ENCODE assay signal across 8 cellular contexts in genomic region chr16:30922960-30923535, GRCh38. TPM values are rescaled to one million over a fixed set of nuclear protein-coding genes. Genes with fewer than 3 reads are reported as not detected.
DNase-seq lines count a peak whose midpoint lies in the region; ATAC-seq, FAIRE-seq and TF ChIP-seq lines count a peak whose summit lies in the region.

No MANE protein-coding gene starts in this region.

- peaks cover 1% of the 10 kb centered on the region; the same call in 1 of the 2 replicates for H3K36me3 ChIP-seq in Caco-2 (ENCODE audit: control insufficient read depth, insufficient read depth, low read length)
- H3K36me3 ChIP-seq in HUES6 (ENCODE audit: control insufficient read depth, insufficient read depth, low read length) = peaks cover 16% of the 10 kb centered on the region
- H3K36me3 ChIP-seq in NT2/D1 (ENCODE audit: insufficient read depth, insufficient read length, low read length) = peaks cover 32% of the 10 kb centered on the region
- peaks cover 0 to 2% (median 0%) of the 10 kb centered on the region in 4 experiments; a peak in 2 of 8 replicates for H3K36me3 ChIP-seq in H1 (ENCODE audit: control insufficient read depth in 2 of 4, insufficient read depth in 4 of 4, low read length in 3 of 4)

- peak; percentile 43 to 78 for TF ChIP-seq POLR2A in H1 (IDR thresholded peaks at IDR 0.05; ENCODE audit: control extremely low read depth in 1 of 2, low read depth in 2 of 2, low read length in 2 of 2)

- POLR2A ChIA-PET in Caco-2 (lab: Charles Lee) (interaction anchor here (0.6 kb wide), 1 partner anchor 576 kb away, joined by 3 read pairs; no protein-coding TSS in a partner anchor), H1 (lab: Charles Lee; ENCODE audit: partially characterized antibody) (interaction anchor here (0.6 to 8.2 kb wide), 10 partner anchors 14 to 148 kb away, joined by 3 to 105 read pairs (median 4); partner anchors contain the start of genes CTF1 and ORAI3)

- H3K36me3 Mint-ChIP-seq in Caco-2 (ENCODE audit: insufficient read depth, unreplicated experiment) (peaks cover 18% of the 10 kb centered on the region), memory B cell (peaks cover 7% of the 10 kb centered on the region)

- TF ChIP-seq CTCF in Caco-2 (IDR thresholded peaks at IDR 0.05; ENCODE audit: insufficient read depth in 1 of 2, low read depth in 1 of 2, low read length in 1 of 2, severe bottlenecking in 1 of 2, unreplicated experiment in 1 of 2) (no peak), H1 (IDR thresholded peaks at IDR 0.05; ENCODE audit: control extremely low read depth in 1 of 3, insufficient read depth in 1 of 3, low read depth in 1 of 3, low read length in 3 of 3) (no peak)

- H2BK120ac ChIP-seq in H1 (replicated peaks; ENCODE audit: low read depth, low read length) = no peak overlapping the region

- peak overlapping the region; percentile 85 for H3K18ac ChIP-seq in H1 (ENCODE audit: extremely low read depth, low read length)

- no peak overlapping the region for H2BK15ac ChIP-seq in H1 (ENCODE audit: low read length)

- H3K27me3 Mint-ChIP-seq in Caco-2 (ENCODE audit: insufficient read depth, unreplicated experiment) = no peaks in the 10 kb centered on the region
- H3K27me3 Mint-ChIP-seq in memory B cell = no peaks in the 10 kb centered on the region

- peak overlapping the region; percentile 87 for H3K56ac ChIP-seq in H1 (replicated peaks; ENCODE audit: insufficient read length, low read depth, low read length)

- no peak overlapping the region for H2BK20ac ChIP-seq in H1 (ENCODE audit: low read length)

- 2% methylated on average over 28 of the region's 33 CpGs; no CpG with 5 or more reads in 1 of the 2 experiments for WGBS in H1 (ENCODE audit: extremely low coverage in 1 of 2, insufficient coverage in 1 of 2, insufficient read length in 1 of 2, insufficient replicate concordance in 2 of 2, low coverage in 1 of 2, low lambda C conversion rate in 2 of 2, missing lambda C conversion rate in 1 of 2), 2 experiments

- intact Hi-C loops in Caco-2 (cut with micrococcal nuclease; ENCODE audit: unreplicated experiment) = loop anchor here (1.0 to 10.0 kb wide), 3 partner anchors 27 to 268 kb away; partner anchors contain the start of genes CTF1, FBRS and PRR14

- H4K91ac ChIP-seq in H1 (replicated peaks; ENCODE audit: insufficient read length, low read length) = peak overlapping the region; percentile 96

- peak overlapping the region; percentile 73 for H2AFZ ChIP-seq in H1 (ENCODE audit: low read length)

- H3K27ac Mint-ChIP-seq in Caco-2 (ENCODE audit: unreplicated experiment) (peak overlapping the region; percentile 100), memory B cell (peak overlapping the region; percentile 99)

- H3K27ac ChIP-seq in HUES6 (ENCODE audit: low read depth, low read length) (peak overlapping the region; percentile 58), H1 (ENCODE audit: low read depth, low read length) (peak overlapping the region; percentile 98)

- H3K4me3 ChIP-seq in Caco-2 (ENCODE audit: low read depth, low read length) = peak overlapping the region; percentile 49
- peak overlapping the region; percentile 68 for H3K4me3 ChIP-seq in HUES6 (ENCODE audit: low read depth, low read length)
- peak overlapping the region; percentile 90 for H3K4me3 ChIP-seq in NT2/D1 (ENCODE audit: insufficient read length, low read depth)
- peak overlapping the region; percentile 57 to 88 (median 84) for H3K4me3 ChIP-seq in H1 (ENCODE audit: extremely low read depth in 1 of 4, insufficient read depth in 2 of 4, low read depth in 3 of 4, low read length in 4 of 4)

- no peak overlapping the region for H3K14ac ChIP-seq in H1 (ENCODE audit: insufficient read length)

- H3K4me1 ChIP-seq in Caco-2 (no peaks in the 10 kb centered on the region), HUES6 (ENCODE audit: control insufficient read depth, insufficient read depth, low read length) (peaks cover 7% of the 10 kb centered on the region), NT2/D1 (ENCODE audit: insufficient read depth, insufficient read length) (peaks cover 14% of the 10 kb centered on the region), H1 (replicated peaks in 1 of 4; ENCODE audit: control insufficient read depth in 3 of 4, insufficient read depth in 4 of 4, low read length in 3 of 4) (peaks cover 0 to 9% (median 2%) of the 10 kb centered on the region in 4 experiments; a peak in 4 of 7 replicates)

- DNase-seq in Caco-2 (peak; percentile 97 to 99), NT2/D1 (ENCODE audit: low read depth, low spot score) (peak; percentile 99), H1 (ENCODE audit: low read depth in 1 of 2, low spot score in 2 of 2) (peak; percentile 92 to 99), memory B cell (ENCODE audit: low spot score in 2 of 2) (peak; percentile 81 to 90)
- peak; percentile 84 for DNase-seq in activated CD8-positive, alpha-beta memory T cell treated with anti-CD3 and anti-CD28 coated beads, Interleukin-2, amount 50 U/mL, for 1 hour (ENCODE audit: extremely low read depth)
- DNase-seq in stimulated activated CD4-positive, alpha-beta T cell treated with anti-CD3 and anti-CD28 coated beads, TNF-alpha, amount 100 ng/mL, for 48 hours (ENCODE audit: low read depth in 3 of 3) = peak; percentile 93 to 95 (median 95)

- peak overlapping the region; percentile 98; the same call in 1 of the 2 replicates for H4K8ac ChIP-seq in H1 (ENCODE audit: extremely low read depth, insufficient read depth, low read length)

- peaks cover 0 to 10% of the 10 kb centered on the region in 2 experiments; a peak in 2 of 4 replicates for H3K79me2 ChIP-seq in H1 (ENCODE audit: control insufficient read depth in 1 of 2, insufficient read depth in 2 of 2, low read length in 2 of 2)

- peak overlapping the region; percentile 99 for H2BK5ac ChIP-seq in H1 (ENCODE audit: low read depth, low read length)

- peak overlapping the region; percentile 55 to 70 for H3K4me2 ChIP-seq in H1 (ENCODE audit: insufficient read depth in 1 of 2, low read depth in 2 of 2, low read length in 2 of 2)

- peak overlapping the region; percentile 41 for H4K5ac ChIP-seq in H1 (ENCODE audit: insufficient read length, low read depth, low read length)

- no peak for TF ChIP-seq RAD21 in H1 (IDR thresholded peaks at IDR 0.05 in 1 of 2, conservative IDR thresholded peaks at IDR 0.05 in 1 of 2; ENCODE audit: low read depth in 2 of 2, low read length in 2 of 2)

- H3K23ac ChIP-seq in H1 (ENCODE audit: insufficient read length) = no peak overlapping the region

- BruUV-seq in Caco-2 (replicated peaks; lab: Mats Ljungman, UMichigan) = no TSS peak

- H3K79me1 ChIP-seq in H1 (ENCODE audit: low read depth, low read length) = peaks cover 4% of the 10 kb centered on the region

- no peaks in the 10 kb centered on the region for H3K9me3 Mint-ChIP-seq in Caco-2 (ENCODE audit: unreplicated experiment)
- H3K9me3 Mint-ChIP-seq in memory B cell = no peaks in the 10 kb centered on the region

- no peak overlapping the region for H3K4ac ChIP-seq in H1 (replicated peaks; ENCODE audit: insufficient read length, low read depth, low read length)

- H2BK12ac ChIP-seq in H1 (ENCODE audit: low read depth, low read length) = peak overlapping the region; percentile 97; the same call in 1 of the 2 replicates

- no peaks in the 10 kb centered on the region for H3K4me1 Mint-ChIP-seq in Caco-2 (ENCODE audit: low read depth, unreplicated experiment)
- H3K4me1 Mint-ChIP-seq in memory B cell = peaks cover 29% of the 10 kb centered on the region

- H3K9ac ChIP-seq in HUES6 (ENCODE audit: low read length) (peak overlapping the region; percentile 83), NT2/D1 (ENCODE audit: insufficient read length, low read depth) (peak overlapping the region; percentile 83), H1 (replicated peaks in 1 of 4; ENCODE audit: extremely low read depth in 1 of 4, low read depth in 3 of 4, low read length in 3 of 4) (peak overlapping the region; percentile 37 to 94 (median 85))

- H3K9me3 ChIP-seq in Caco-2 (no peaks in the 10 kb centered on the region), HUES6 (ENCODE audit: control insufficient read depth, insufficient read depth, low read depth, low read length) (no peaks in the 10 kb centered on the region), NT2/D1 (ENCODE audit: insufficient read depth, low read length) (no peaks in the 10 kb centered on the region), H1 (ENCODE audit: insufficient read depth in 2 of 2, low read depth in 1 of 2, low read length in 1 of 2) (no peaks in the 10 kb centered on the region)

- no peak for TF ChIP-seq EP300 in H1 (IDR thresholded peaks at IDR 0.05; ENCODE audit: borderline replicate concordance in 1 of 2, low read depth in 2 of 2, low read length in 2 of 2)

- peak; percentile 60 for ATAC-seq in GM21515 (IDR thresholded peaks at IDR 0.05; ENCODE audit: unreplicated experiment)
- peak; percentile 69 for ATAC-seq in memory B cell (ENCODE audit: low read depth)

- peaks cover 2 to 3% of the 10 kb centered on the region in 2 experiments for H4K20me1 ChIP-seq in H1 (replicated peaks in 1 of 2; ENCODE audit: control insufficient read depth in 1 of 2, insufficient read depth in 2 of 2, low read length in 2 of 2)

- H3K23me2 ChIP-seq in H1 (ENCODE audit: low read depth, low read length) = peaks cover 8% of the 10 kb centered on the region; the same call in 1 of the 2 replicates

- H3K4me3 Mint-ChIP-seq in Caco-2 (ENCODE audit: unreplicated experiment) (peak overlapping the region; percentile 100), memory B cell (peak overlapping the region; percentile 99)

- no peaks in the 10 kb centered on the region for H3K27me3 ChIP-seq in Caco-2 (replicated peaks; ENCODE audit: control insufficient read depth, insufficient read depth, low read length)
- no peaks in the 10 kb centered on the region for H3K27me3 ChIP-seq in HUES6 (ENCODE audit: control insufficient read depth, insufficient read depth, low read length)
- no peaks in the 10 kb centered on the region for H3K27me3 ChIP-seq in NT2/D1 (ENCODE audit: insufficient read depth, insufficient read length)
- no peaks in the 10 kb centered on the region for H3K27me3 ChIP-seq in H1 (replicated peaks in 1 of 4; ENCODE audit: control insufficient read depth in 3 of 4, extremely low read depth in 1 of 4, insufficient read depth in 3 of 4, low read length in 3 of 4)

- H2AK5ac ChIP-seq in H1 (ENCODE audit: low read depth, low read length) = no peak overlapping the region; the same call in 1 of the 2 replicates

- CTCF ChIA-PET in Caco-2 (lab: Charles Lee) (no interaction called here), H1 (lab: Charles Lee; ENCODE audit: partially characterized antibody) (no interaction called here)

- peak; percentile 94 for FAIRE-seq in H1 (lab: Jason Lieb, UNC)

RNA-seq across cellular contexts. Expression of gene FBXL19, which starts 0.3 kb away (rescaled TPM):
- 20.2 and 23.4 TPM in 2 replicates for total RNA-seq in Caco-2 (2022)
- 72.2 and 74.8 TPM in 2 replicates for total RNA-seq in H1 (2021; fragmentation: NEBNext Ultra II Directional; extraction: Animal tissue kit (Norgen Biotek cat#: 25700))
- polyA plus RNA-seq in H1 (2011; rRNA removed) = 47.2 and 77.3 TPM in 2 replicates
- 36.7 TPM for polyA plus RNA-seq in H1 (2011; cell fraction: cytosol; rRNA removed)
- polyA plus RNA-seq in H1 (2011; cell fraction: nucleus; rRNA removed) = 70.9 TPM
- 35.8 to 54.6 TPM (median 48.7 TPM) in 4 replicates for polyA plus RNA-seq in H1 (2012, experiment 1 of 2)
- 41.4 TPM for polyA plus RNA-seq in H1 (2012, experiment 2 of 2)
- polyA plus RNA-seq in H1 (2013, experiment 1 of 2) = 42.8 TPM
- 45.1 TPM for polyA plus RNA-seq in H1 (2013, experiment 2 of 2)
- 9.9 and 13.9 TPM in 2 replicates for polyA minus RNA-seq in H1 (2011; rRNA and poly(A)+ RNA removed)
- polyA minus RNA-seq in H1 (2011; cell fraction: cytosol; rRNA and poly(A)+ RNA removed) = 46.6 TPM
- 25.4 TPM for polyA minus RNA-seq in H1 (2011; cell fraction: nucleus; rRNA and poly(A)+ RNA removed)

RNA-seq across cellular contexts. Expression of gene ORAI3, which starts 25.8 kb away (rescaled TPM):
- 4.7 TPM in 2 replicates for total RNA-seq in Caco-2 (2022)
- 8.7 and 10.0 TPM in 2 replicates for total RNA-seq in H1 (2021; fragmentation: NEBNext Ultra II Directional; extraction: Animal tissue kit (Norgen Biotek cat#: 25700))
- polyA plus RNA-seq in H1 (2011; rRNA removed) = 24.5 and 26.8 TPM in 2 replicates
- polyA plus RNA-seq in H1 (2011; cell fraction: cytosol; rRNA removed) = 15.8 TPM
- 15.7 TPM for polyA plus RNA-seq in H1 (2011; cell fraction: nucleus; rRNA removed)
- polyA plus RNA-seq in H1 (2012, experiment 1 of 2) = 6.0 to 11.3 TPM (median 9.0 TPM) in 4 replicates
- 10.6 TPM for polyA plus RNA-seq in H1 (2012, experiment 2 of 2)
- 10.8 TPM for polyA plus RNA-seq in H1 (2013, experiment 1 of 2)
- polyA plus RNA-seq in H1 (2013, experiment 2 of 2) = 13.1 TPM
- 11.8 and 13.4 TPM in 2 replicates for polyA minus RNA-seq in H1 (2011; rRNA and poly(A)+ RNA removed)
- 6.5 TPM for polyA minus RNA-seq in H1 (2011; cell fraction: cytosol; rRNA and poly(A)+ RNA removed)
- 8.5 TPM for polyA minus RNA-seq in H1 (2011; cell fraction: nucleus; rRNA and poly(A)+ RNA removed)

RNA-seq across cellular contexts. Expression of gene CTF1, which starts 26.6 kb away (rescaled TPM):
- 1.8 and 2.4 TPM in 2 replicates for total RNA-seq in Caco-2 (2022)
- total RNA-seq in H1 (2021; fragmentation: NEBNext Ultra II Directional; extraction: Animal tissue kit (Norgen Biotek cat#: 25700)) = 0.77 and 0.97 TPM in 2 replicates
- 3.4 and 5.0 TPM in 2 replicates for polyA plus RNA-seq in H1 (2011; rRNA removed)
- polyA plus RNA-seq in H1 (2011; cell fraction: cytosol; rRNA removed) = 1.3 TPM
- polyA plus RNA-seq in H1 (2011; cell fraction: nucleus; rRNA removed) = 3.2 TPM
- polyA plus RNA-seq in H1 (2012, experiment 1 of 2) = 0.50 to 1.1 TPM (median 1.00 TPM) in 4 replicates
- polyA plus RNA-seq in H1 (2012, experiment 2 of 2) = 1.0 TPM
- polyA plus RNA-seq in H1 (2013, experiment 1 of 2) = 1.3 TPM
- 1.6 TPM for polyA plus RNA-seq in H1 (2013, experiment 2 of 2)
- 0.71 and 1.3 TPM in 2 replicates for polyA minus RNA-seq in H1 (2011; rRNA and poly(A)+ RNA removed)
- 0.66 TPM for polyA minus RNA-seq in H1 (2011; cell fraction: cytosol; rRNA and poly(A)+ RNA removed)
- 2.3 TPM for polyA minus RNA-seq in H1 (2011; cell fraction: nucleus; rRNA and poly(A)+ RNA removed)

RNA-seq across cellular contexts. Expression of gene BCL7C, which starts 29.2 kb away (rescaled TPM):
- total RNA-seq in Caco-2 (2022) = 15.1 and 17.7 TPM in 2 replicates
- total RNA-seq in H1 (2021; fragmentation: NEBNext Ultra II Directional; extraction: Animal tissue kit (Norgen Biotek cat#: 25700)) = 16.5 and 17.2 TPM in 2 replicates
- polyA plus RNA-seq in H1 (2011; rRNA removed) = 8.6 and 10.9 TPM in 2 replicates
- polyA plus RNA-seq in H1 (2011; cell fraction: cytosol; rRNA removed) = 11.8 TPM
- 9.4 TPM for polyA plus RNA-seq in H1 (2011; cell fraction: nucleus; rRNA removed)
- 7.8 to 12.6 TPM (median 11.7 TPM) in 4 replicates for polyA plus RNA-seq in H1 (2012, experiment 1 of 2)
- polyA plus RNA-seq in H1 (2012, experiment 2 of 2) = 8.9 TPM
- 19.0 TPM for polyA plus RNA-seq in H1 (2013, experiment 1 of 2)
- 19.9 TPM for polyA plus RNA-seq in H1 (2013, experiment 2 of 2)
- polyA minus RNA-seq in H1 (2011; rRNA and poly(A)+ RNA removed) = 1.2 and 1.8 TPM in 2 replicates
- polyA minus RNA-seq in H1 (2011; cell fraction: cytosol; rRNA and poly(A)+ RNA removed) = 5.0 TPM
- polyA minus RNA-seq in H1 (2011; cell fraction: nucleus; rRNA and poly(A)+ RNA removed) = 4.0 TPM

RNA-seq across cellular contexts. Expression of gene SETD1A, which starts 34.5 kb away (rescaled TPM):
- total RNA-seq in Caco-2 (2022) = 21.5 and 26.3 TPM in 2 replicates
- total RNA-seq in H1 (2021; fragmentation: NEBNext Ultra II Directional; extraction: Animal tissue kit (Norgen Biotek cat#: 25700)) = 29.0 and 29.6 TPM in 2 replicates
- polyA plus RNA-seq in H1 (2011; rRNA removed) = 4.8 and 8.3 TPM in 2 replicates
- 3.2 TPM for polyA plus RNA-seq in H1 (2011; cell fraction: cytosol; rRNA removed)
- 20.7 TPM for polyA plus RNA-seq in H1 (2011; cell fraction: nucleus; rRNA removed)
- 23.3 to 31.8 TPM (median 27.5 TPM) in 4 replicates for polyA plus RNA-seq in H1 (2012, experiment 1 of 2)
- polyA plus RNA-seq in H1 (2012, experiment 2 of 2) = 13.9 TPM
- 18.4 TPM for polyA plus RNA-seq in H1 (2013, experiment 1 of 2)
- 18.0 TPM for polyA plus RNA-seq in H1 (2013, experiment 2 of 2)
- polyA minus RNA-seq in H1 (2011; rRNA and poly(A)+ RNA removed) = 3.2 and 4.1 TPM in 2 replicates
- polyA minus RNA-seq in H1 (2011; cell fraction: cytosol; rRNA and poly(A)+ RNA removed) = 8.7 TPM
- polyA minus RNA-seq in H1 (2011; cell fraction: nucleus; rRNA and poly(A)+ RNA removed) = 9.1 TPM

Comparison
In these comparisons a context has a peak if more than half of its experiments do, and no peak if none do; other contexts are left out.
1. Peak in every context shown above with its lines: DNase-seq, ATAC-seq, H3K4me3 ChIP-seq and H3K27ac ChIP-seq.